ENCODE assay signal across 1 cellular context in genomic region chr7:216360-217300, GRCh38.
TF ChIP-seq lines count a peak whose summit lies in the region.

No MANE protein-coding gene starts in this region.

TF ChIP-seq in GM23338, 12 proteins besides CTCF, POLR2A, EP300 and RAD21 (continued from another document):
- TF ChIP-seq ZNF462 (CRISPR knock-in tag; IDR thresholded peaks at IDR 0.05) = no peak
- TF ChIP-seq POLR2AphosphoS5 (IDR thresholded peaks at IDR 0.05; ENCODE audit: low read depth) = no peak
- TF ChIP-seq JUNB (IDR thresholded peaks at IDR 0.05; ENCODE audit: unreplicated experiment) = no peak
- TF ChIP-seq REST (IDR thresholded peaks at IDR 0.05; ENCODE audit: unreplicated experiment) = no peak
- TF ChIP-seq ETS1 (IDR thresholded peaks at IDR 0.05) = no peak
- TF ChIP-seq STAT1 (IDR thresholded peaks at IDR 0.05; ENCODE audit: unreplicated experiment) = no peak
- no peak for TF ChIP-seq EZH2phosphoT487 (IDR thresholded peaks at IDR 0.05; ENCODE audit: unreplicated experiment)
- no peak for TF ChIP-seq EZH2 (IDR thresholded peaks at IDR 0.05; ENCODE audit: low read depth, unreplicated experiment)
